22 cellular contexts compared by ENCODE assay signal in the genomic region with DNA sequence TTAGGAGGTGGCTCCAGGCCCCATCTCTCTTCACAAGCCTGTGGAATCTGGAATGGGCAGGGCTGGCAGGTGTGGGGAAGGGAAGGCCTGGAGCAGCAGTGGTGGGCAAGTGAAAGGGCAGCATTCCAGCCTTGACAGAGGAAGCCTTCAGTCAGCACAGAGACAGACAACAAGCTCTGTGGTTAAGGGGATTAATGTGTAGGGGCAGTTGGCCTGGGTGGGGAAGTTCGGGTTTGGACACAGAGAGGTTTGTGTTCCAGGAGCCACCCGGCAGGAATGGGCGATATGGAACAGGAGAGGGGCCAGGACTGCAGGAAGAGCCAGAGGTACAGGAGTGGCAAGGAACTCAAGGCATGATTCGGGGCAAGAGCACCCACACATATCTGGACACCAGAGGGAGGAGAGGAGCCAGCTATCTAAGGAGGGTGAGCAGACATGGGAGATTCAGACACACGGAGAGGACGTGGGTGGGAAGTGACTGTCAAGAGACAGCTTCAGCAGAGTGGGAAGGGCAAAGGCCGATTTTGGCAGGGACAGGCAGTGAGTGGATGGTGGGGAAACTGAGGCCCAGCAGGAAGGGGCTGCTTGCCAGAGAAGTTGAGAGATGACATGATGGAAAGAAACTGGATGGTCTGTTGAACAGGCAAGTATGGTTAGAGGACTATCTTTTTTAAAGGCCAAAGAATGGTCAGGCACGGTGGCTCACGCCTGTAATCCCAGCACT. TPM values are rescaled to one million over a fixed set of nuclear protein-coding genes. Genes with fewer than 3 reads are reported as not detected.
"Had no signal": no experiment of that assay in that cellular context is flagged by ENCODE, and none has a peak within 500 bp of the region (broad histone marks: within the 10 kb centered on the region; RNA-seq: fewer than 3 reads in every experiment).

No MANE protein-coding gene starts in this region.

- H3K9me3 ChIP-seq: colonic mucosa, esophagus squamous epithelium, left ventricle myocardium inferior, mucosa of descending colon, thyroid gland had no signal

- H3K4me3 ChIP-seq: colonic mucosa, esophagus squamous epithelium, left ventricle myocardium inferior, mucosa of descending colon, thyroid gland had no signal

- H3K27me3 Mint-ChIP-seq: brain; stimulated activated naive B cell treated with anti-CD40 and anti-IgM and Interleukin-4, amounts not matched to agents 10 μg/mL and 1 μg/mL and 100 μg/mL, for 72 hours had no signal

- DNase-seq: activated CD4-positive, alpha-beta T cell treated with anti-CD3 and anti-CD28 coated beads, Interleukin-2, amount 50 U/mL, for 4 hours; activated naive CD4-positive, alpha-beta T cell treated with anti-CD3 and anti-CD28 coated beads, Interleukin-2, amount 50 U/mL, for 16 hours; activated T-cell treated with anti-CD3 and anti-CD28 coated beads for 4 hours; amniotic stem cell; central memory CD4-positive, alpha-beta T cell; colonic mucosa; esophagus squamous epithelium; hippocampal formation; left ventricle myocardium inferior; mucosa of descending colon; natural killer cell; occipital lobe; stimulated activated CD4-positive, alpha-beta T cell treated with anti-CD3 and anti-CD28 coated beads, Interleukin-12 subunit alpha, Interleukin-12 subunit beta, amount 100 ng/mL, for 4 hours; stimulated activated CD4-positive, alpha-beta T cell treated with anti-CD3 and anti-CD28 coated beads, Interleukin-2, amount 100 ng/mL, for 24 hours; stimulated activated naive B cell treated with anti-CD40 and anti-IgM and Interleukin-4, amounts not matched to agents 10 μg/mL and 1 μg/mL and 100 μg/mL, for 72 hours; thyroid gland had no signal

- H3K27ac Mint-ChIP-seq: natural killer cell; stimulated activated naive B cell treated with anti-CD40 and anti-IgM and Interleukin-4, amounts not matched to agents 10 μg/mL and 1 μg/mL and 100 μg/mL, for 72 hours had no signal

- H3K27ac ChIP-seq: colonic mucosa, esophagus squamous epithelium, left ventricle myocardium inferior, thyroid gland had no signal

- H3K9me3 Mint-ChIP-seq: brain; natural killer cell; stimulated activated naive B cell treated with anti-CD40 and anti-IgM and Interleukin-4, amounts not matched to agents 10 μg/mL and 1 μg/mL and 100 μg/mL, for 72 hours had no signal

- ATAC-seq: activated CD4-positive, CD25-positive, alpha-beta regulatory T cell treated with anti-CD3 and anti-CD28 coated beads, Interleukin-2, amount 50 U/mL, for 24 hours; mucosa of descending colon; natural killer cell; stimulated activated naive B cell treated with anti-CD40 and anti-IgM and Interleukin-4, amounts not matched to agents 10 μg/mL and 1 μg/mL and 100 μg/mL, for 72 hours had no signal

- H3K27me3 ChIP-seq: colonic mucosa, esophagus squamous epithelium, thyroid gland had no signal

- H3K36me3 ChIP-seq: colonic mucosa had no signal

- H3K4me1 ChIP-seq: left ventricle myocardium inferior had no signal

- H3K4me1 Mint-ChIP-seq: brain had no signal

- H3K4me3 Mint-ChIP-seq: brain; natural killer cell; stimulated activated naive B cell treated with anti-CD40 and anti-IgM and Interleukin-4, amounts not matched to agents 10 μg/mL and 1 μg/mL and 100 μg/mL, for 72 hours had no signal

RNA-seq across cellular contexts. Expression of a gene that starts 2.5 kb away (rescaled TPM):
- total RNA-seq: fibroblast of villous mesenchyme, occipital lobe had no signal

RNA-seq across cellular contexts. Expression of a gene that starts 46.2 kb away (rescaled TPM):
- total RNA-seq: glomerular endothelial cell, pulmonary artery endothelial cell had no signal
- polyA plus RNA-seq: keratinocyte had no signal
